Comparison of ENCODE assay signal across 12 cellular contexts in genomic region chr20:37357481-37358365, GRCh38. TPM values are rescaled to one million over a fixed set of nuclear protein-coding genes. Genes with fewer than 3 reads are reported as not detected.
DNase-seq lines count a peak whose midpoint lies in the region; ATAC-seq and TF ChIP-seq lines count a peak whose summit lies in the region.
"Had no signal": no experiment of that assay in that cellular context is flagged by ENCODE, and none has a peak within 500 bp of the region (broad histone marks: within the 10 kb centered on the region; RNA-seq: fewer than 3 reads in every experiment).

No MANE protein-coding gene starts in this region.

- no peaks in the 10 kb centered on the region for H3K9me3 ChIP-seq in left ventricle myocardium inferior (replicated peaks)
- H3K9me3 ChIP-seq: SJSA1 had no signal

- H3K36me3 ChIP-seq in left ventricle myocardium inferior, result no peaks in the 10 kb centered on the region
- H3K36me3 ChIP-seq: SJSA1 had no signal

- no peaks in the 10 kb centered on the region for H3K9me3 Mint-ChIP-seq in central memory CD8-positive, alpha-beta T cell
- H3K9me3 Mint-ChIP-seq in activated T-helper 2 cell treated with anti-CD3 and anti-CD28 coated beads, Interferon-gamma antibody, Interleukin-2, Interleukin-4, amounts not matched to agents 10 μg/mL and 5 μg/mL and 100 μg/mL, durations not matched to agents 14 hours and 24 hours and 36 hours, result no peaks in the 10 kb centered on the region

- intact Hi-C loops in Right ventricle myocardium inferior (cut with DNase I), result no loop called here
- intact Hi-C loops in left ventricle myocardium inferior (cut with micrococcal nuclease), result no loop called here
- intact Hi-C loops in activated T-helper 2 cell treated with anti-CD3 and anti-CD28 coated beads, Interferon-gamma antibody, Interleukin-2, Interleukin-4, amounts not matched to agents 10 μg/mL and 5 μg/mL and 100 μg/mL, durations not matched to agents 14 hours and 24 hours and 36 hours (cut with micrococcal nuclease), result no loop called here

- no peaks in the 10 kb centered on the region for H3K27me3 Mint-ChIP-seq in central memory CD8-positive, alpha-beta T cell
- no peaks in the 10 kb centered on the region for H3K27me3 Mint-ChIP-seq in activated T-helper 2 cell treated with anti-CD3 and anti-CD28 coated beads, Interferon-gamma antibody, Interleukin-2, Interleukin-4, amounts not matched to agents 10 μg/mL and 5 μg/mL and 100 μg/mL, durations not matched to agents 14 hours and 24 hours and 36 hours (ENCODE audit: low read depth)

- H3K27me3 ChIP-seq in left ventricle myocardium inferior (ENCODE audit: low read depth), result no peaks in the 10 kb centered on the region
- H3K27me3 ChIP-seq: SJSA1 had no signal

- DNase-seq in Right ventricle myocardium inferior (ENCODE audit: missing footprints), result no peak
- DNase-seq in left ventricle myocardium inferior, result no peak
- DNase-seq in central memory CD8-positive, alpha-beta T cell (ENCODE audit: low spot score in 2 of 2), result no peak
- DNase-seq in myocyte (ENCODE audit: low read depth), result peak; percentile 31
- DNase-seq in activated CD4-positive, alpha-beta T cell treated with anti-CD3 and anti-CD28 coated beads for 48 hours, result no peak
- DNase-seq in ecto neural progenitor cell (ENCODE audit: low spot score), result no peak
- DNase-seq in activated T-helper 2 cell treated with anti-CD3 and anti-CD28 coated beads, Interferon-gamma antibody, Interleukin-2, Interleukin-4, amounts not matched to agents 10 μg/mL and 5 μg/mL and 100 μg/mL, durations not matched to agents 14 hours and 24 hours and 36 hours (ENCODE audit: low spot score), result no peak
- DNase-seq: activated CD8-positive, alpha-beta memory T cell treated with anti-CD3 and anti-CD28 coated beads, Interleukin-2, amount 50 U/mL, for 4 hours; NCI-H187 had no signal

- no peak overlapping the region for H3K4me3 Mint-ChIP-seq in central memory CD8-positive, alpha-beta T cell
- H3K4me3 Mint-ChIP-seq in activated T-helper 2 cell treated with anti-CD3 and anti-CD28 coated beads, Interferon-gamma antibody, Interleukin-2, Interleukin-4, amounts not matched to agents 10 μg/mL and 5 μg/mL and 100 μg/mL, durations not matched to agents 14 hours and 24 hours and 36 hours (ENCODE audit: low read depth), result no peak overlapping the region

- no peak overlapping the region for H3K27ac ChIP-seq in left ventricle myocardium inferior (replicated peaks)
- H3K27ac ChIP-seq: parathyroid adenoma, SJSA1 had no signal

- H3K4me3 ChIP-seq in left ventricle myocardium inferior, result no peak overlapping the region
- H3K4me3 ChIP-seq: SJSA1 had no signal

- H3K4me1 Mint-ChIP-seq in central memory CD8-positive, alpha-beta T cell, result peaks cover 23% of the 10 kb centered on the region
- H3K4me1 Mint-ChIP-seq in activated T-helper 2 cell treated with anti-CD3 and anti-CD28 coated beads, Interferon-gamma antibody, Interleukin-2, Interleukin-4, amounts not matched to agents 10 μg/mL and 5 μg/mL and 100 μg/mL, durations not matched to agents 14 hours and 24 hours and 36 hours (ENCODE audit: low read depth), result no peaks in the 10 kb centered on the region

- ATAC-seq in Right ventricle myocardium inferior (peak; percentile 35), HG03342 (IDR thresholded peaks at IDR 0.05; ENCODE audit: unreplicated experiment) (no peak)
- ATAC-seq in central memory CD8-positive, alpha-beta T cell (replicated peaks; ENCODE audit: extremely low read depth, poor library complexity, severe bottlenecking), result no peak

- no peak for TF ChIP-seq CTCF in left ventricle myocardium inferior (IDR thresholded peaks at IDR 0.05; ENCODE audit: borderline replicate concordance)

- H3K27ac Mint-ChIP-seq in central memory CD8-positive, alpha-beta T cell (ENCODE audit: low read depth), result peak overlapping the region; percentile 27
- no peak overlapping the region for H3K27ac Mint-ChIP-seq in activated T-helper 2 cell treated with anti-CD3 and anti-CD28 coated beads, Interferon-gamma antibody, Interleukin-2, Interleukin-4, amounts not matched to agents 10 μg/mL and 5 μg/mL and 100 μg/mL, durations not matched to agents 14 hours and 24 hours and 36 hours

- no peaks in the 10 kb centered on the region for H3K36me3 Mint-ChIP-seq in central memory CD8-positive, alpha-beta T cell (ENCODE audit: insufficient read depth)
- H3K36me3 Mint-ChIP-seq in activated T-helper 2 cell treated with anti-CD3 and anti-CD28 coated beads, Interferon-gamma antibody, Interleukin-2, Interleukin-4, amounts not matched to agents 10 μg/mL and 5 μg/mL and 100 μg/mL, durations not matched to agents 14 hours and 24 hours and 36 hours (ENCODE audit: low read depth), result no peaks in the 10 kb centered on the region

- H3K4me1 ChIP-seq in left ventricle myocardium inferior, result peaks cover 26% of the 10 kb centered on the region
- H3K4me1 ChIP-seq: SJSA1 had no signal

RNA-seq across cellular contexts. Expression of gene SRC, which starts 11.8 kb away (rescaled TPM):
- total RNA-seq in Right ventricle myocardium inferior, result 6.0 TPM
- 4.2 TPM for total RNA-seq in left ventricle myocardium inferior
- total RNA-seq in myocyte, result 3.2 and 8.0 TPM in 2 replicates
- 12.5 TPM for polyA plus RNA-seq in myocyte (2012)
- 3.5 and 6.4 TPM in 2 replicates for total RNA-seq in activated T-helper 2 cell treated with anti-CD3 and anti-CD28 coated beads, Interferon-gamma antibody, Interleukin-2, Interleukin-4, amounts not matched to agents 10 μg/mL and 5 μg/mL and 100 μg/mL, durations not matched to agents 14 hours and 24 hours and 36 hours
